ENCODE assay signal across 22 cellular contexts in the genomic region with DNA sequence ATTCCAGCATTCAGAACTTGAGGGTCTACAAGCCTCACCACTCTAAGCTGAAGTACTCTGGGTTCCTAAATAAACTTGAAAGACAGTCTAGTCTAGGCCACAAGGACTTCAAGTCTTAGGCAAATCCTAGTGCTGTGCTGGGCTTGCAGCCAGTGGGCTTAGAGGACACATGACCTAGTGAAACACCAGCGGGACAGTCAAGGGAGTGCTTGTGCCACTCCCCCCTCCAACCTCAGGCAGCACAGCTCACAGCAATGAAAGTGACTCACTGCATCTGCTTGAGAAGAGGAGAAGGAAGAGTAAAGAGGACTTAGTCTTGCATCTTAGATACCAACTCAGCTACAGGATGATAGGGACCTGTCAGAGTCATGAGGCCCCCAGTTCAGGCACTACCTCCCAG.
"Had no signal": no experiment of that assay in that cellular context is flagged by ENCODE, and none has a peak within 500 bp of the region (broad histone marks: within the 10 kb centered on the region; RNA-seq: fewer than 3 reads in every experiment).

No MANE protein-coding gene starts in this region.

- H3K9me3 Mint-ChIP-seq: T-helper 2 cell treated with Interferon-gamma antibody and Interleukin-4, amounts not matched to agents 5 μg/mL and 100 μg/mL, for 36 hours had no signal

- H3K27ac Mint-ChIP-seq: activated CD8-positive, alpha-beta T cell treated with anti-CD3 and anti-CD28 coated beads, Interleukin-2, amount 10 ng/mL, durations not matched to agents 7 days and 5 days; activated naive CD4-positive, alpha-beta T cell treated with anti-CD3 and anti-CD28 coated beads, Interleukin-2, amount 50 U/mL, for 72 hours; natural killer cell treated with Interleukin-12 subunit alpha and Interleukin-12 subunit beta and Interleukin-15 and Interleukin-18, amount 100 ng/mL, for 72 hours; stimulated activated naive CD8-positive, alpha-beta T cell treated with anti-CD3 and anti-CD28 coated beads, Interleukin-15, amount 100 ng/mL, for 72 hours; T-cell; T-helper 2 cell treated with Interferon-gamma antibody and Interleukin-4, amounts not matched to agents 5 μg/mL and 100 μg/mL, for 36 hours had no signal

- H3K27ac ChIP-seq: ascending aorta, gastrocnemius medialis, neutrophil, pancreas, psoas muscle, skin epidermis, tibial artery had no signal

- H3K36me3 ChIP-seq: ascending aorta, gastrocnemius medialis, neutrophil, pancreas, tibial artery had no signal

- H3K27me3 ChIP-seq: ascending aorta, gastrocnemius medialis, neutrophil, pancreas, tibial artery had no signal

- H3K4me1 ChIP-seq: ascending aorta, gastrocnemius medialis, pancreas, psoas muscle, tibial artery had no signal

- H3K9me3 ChIP-seq: ascending aorta, gastrocnemius medialis, neutrophil, pancreas, psoas muscle, tibial artery had no signal

- H3K27me3 Mint-ChIP-seq: natural killer cell treated with Interleukin-12 subunit alpha and Interleukin-12 subunit beta and Interleukin-15 and Interleukin-18, amount 100 ng/mL, for 72 hours; stimulated activated naive CD8-positive, alpha-beta T cell treated with anti-CD3 and anti-CD28 coated beads, Interleukin-15, amount 100 ng/mL, for 72 hours; T-cell had no signal

- H3K4me3 ChIP-seq: ascending aorta, gastrocnemius medialis, pancreas, psoas muscle, skin epidermis, tibial artery had no signal

- H3K4me3 Mint-ChIP-seq: activated CD8-positive, alpha-beta T cell treated with anti-CD3 and anti-CD28 coated beads, Interleukin-2, amount 10 ng/mL, durations not matched to agents 7 days and 5 days; natural killer cell treated with Interleukin-12 subunit alpha and Interleukin-12 subunit beta and Interleukin-15 and Interleukin-18, amount 100 ng/mL, for 72 hours; stimulated activated naive CD8-positive, alpha-beta T cell treated with anti-CD3 and anti-CD28 coated beads, Interleukin-15, amount 100 ng/mL, for 72 hours; T-cell; T-helper 2 cell treated with Interferon-gamma antibody and Interleukin-4, amounts not matched to agents 5 μg/mL and 100 μg/mL, for 36 hours had no signal

- DNase-seq: activated CD4-positive, alpha-beta T cell treated with anti-CD3 and anti-CD28 coated beads for 1 hour; activated CD4-positive, alpha-beta T cell treated with anti-CD3 and anti-CD28 coated beads, Interleukin-2, amount 50 U/mL, for 1 hour; activated CD8-positive, alpha-beta T cell treated with anti-CD3 and anti-CD28 coated beads, Interleukin-2, amount 10 ng/mL, durations not matched to agents 7 days and 5 days; activated T-cell treated with anti-CD3 and anti-CD28 coated beads, Interleukin-2, amount 50 U/mL, for 1 hour; cortex of kidney; erythroblast; gastrocnemius medialis; hippocampal formation; left ventricle myocardium superior; pancreas; psoas muscle; right cardiac atrium; stimulated activated CD4-positive, alpha-beta T cell treated with anti-CD3 and anti-CD28 coated beads, Interleukin-1b, Interleukin-23, amount 100 ng/mL, for 48 hours; stimulated activated naive CD8-positive, alpha-beta T cell treated with anti-CD3 and anti-CD28 coated beads, Interleukin-15, amount 100 ng/mL, for 72 hours; T-cell; tibial artery had no signal

- H3K4me1 Mint-ChIP-seq: stimulated activated naive CD8-positive, alpha-beta T cell treated with anti-CD3 and anti-CD28 coated beads, Interleukin-15, amount 100 ng/mL, for 72 hours; T-cell had no signal

- H3K36me3 Mint-ChIP-seq: activated naive CD4-positive, alpha-beta T cell treated with anti-CD3 and anti-CD28 coated beads, Interleukin-2, amount 50 U/mL, for 72 hours; natural killer cell treated with Interleukin-12 subunit alpha and Interleukin-12 subunit beta and Interleukin-15 and Interleukin-18, amount 100 ng/mL, for 72 hours; T-cell had no signal
